In the genomic region with DNA sequence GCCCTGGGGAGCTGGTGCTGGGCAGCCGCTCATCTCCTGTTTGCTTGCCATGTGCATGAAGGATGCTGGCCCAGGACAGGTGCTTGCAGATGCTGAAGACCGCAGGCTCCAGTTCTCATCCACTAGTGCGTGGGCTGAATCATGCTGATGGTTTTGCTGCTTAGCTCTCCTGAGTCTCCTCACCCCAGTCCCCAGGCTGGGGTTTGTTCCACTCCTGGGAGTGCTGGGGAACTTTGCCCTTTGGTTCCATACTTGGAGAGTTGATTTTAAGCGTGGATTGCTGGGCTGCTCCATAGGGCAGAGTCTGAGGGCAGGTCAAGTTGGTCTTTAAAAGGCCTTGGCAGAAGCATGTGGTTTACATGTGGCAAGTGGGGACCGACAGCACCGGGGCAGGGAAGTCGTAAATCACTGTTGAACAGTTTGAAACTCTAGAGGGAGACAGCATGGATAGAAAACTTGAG, we compare ENCODE assay signal across 1 cellular context.
A peak's percentile ranks its signal among the peaks of the same experiment; 100 is the strongest.
TF ChIP-seq lines count a peak whose summit lies in the region.

No MANE protein-coding gene starts in this region.

TF ChIP-seq in K562, 482 proteins besides CTCF, POLR2A, EP300 and RAD21 (continued from another document and continues in another):
- TF ChIP-seq ZHX1 (conservative IDR thresholded peaks at IDR 0.05; ENCODE audit: low read length) (no peak), ZNF140 (CRISPR knock-in tag; IDR thresholded peaks at IDR 0.05) (no peak), OTX1 (CRISPR knock-in tag; IDR thresholded peaks at IDR 0.05) (0 out of 2 replicates have a peak, but pooled peaks have one; percentile 24), ZNF699 (CRISPR knock-in tag; IDR thresholded peaks at IDR 0.05; ENCODE audit: insufficient replicate concordance) (no peak), ZNF518B (CRISPR knock-in tag; IDR thresholded peaks at IDR 0.05) (no peak), ZNF282 (CRISPR knock-in tag; IDR thresholded peaks at IDR 0.05) (no peak), PTBP1 (IDR thresholded peaks at IDR 0.05; ENCODE audit: low read depth, low read length) (no peak), E4F1 (CRISPR knock-in tag; IDR thresholded peaks at IDR 0.05; ENCODE audit: borderline replicate concordance) (no peak), RERE (CRISPR knock-in tag; IDR thresholded peaks at IDR 0.05; ENCODE audit: borderline replicate concordance) (no peak), SIN3B (IDR thresholded peaks at IDR 0.05; ENCODE audit: low read depth) (no peak), MBD1 (CRISPR knock-in tag; IDR thresholded peaks at IDR 0.05) (no peak), SRSF9 (IDR thresholded peaks at IDR 0.05; ENCODE audit: borderline replicate concordance, low read depth, low read length) (no peak), BRF1 (IDR thresholded peaks at IDR 0.05; ENCODE audit: borderline replicate concordance, extremely low read depth, insufficient read length) (no peak), HDAC3 (IDR thresholded peaks at IDR 0.05; ENCODE audit: borderline replicate concordance, partially characterized antibody) (no peak), CBX2 (IDR thresholded peaks at IDR 0.05; ENCODE audit: insufficient read depth, low read length, poor library complexity, severe bottlenecking) (no peak), POLR2AphosphoS5 (IDR thresholded peaks at IDR 0.05; ENCODE audit: control insufficient read depth, insufficient read depth, low read depth, low read length) (0 out of 2 replicates have a peak, but pooled peaks have one; percentile 33), ZNF384 (IDR thresholded peaks at IDR 0.05; ENCODE audit: low read depth, low read length) (no peak), ELF2 (CRISPR knock-in tag; IDR thresholded peaks at IDR 0.05) (peak; percentile 64; the same call in 1 of the 2 replicates), ATF2 (CRISPR knock-in tag; IDR thresholded peaks at IDR 0.05) (no peak)
- TF ChIP-seq, protein P1, sequence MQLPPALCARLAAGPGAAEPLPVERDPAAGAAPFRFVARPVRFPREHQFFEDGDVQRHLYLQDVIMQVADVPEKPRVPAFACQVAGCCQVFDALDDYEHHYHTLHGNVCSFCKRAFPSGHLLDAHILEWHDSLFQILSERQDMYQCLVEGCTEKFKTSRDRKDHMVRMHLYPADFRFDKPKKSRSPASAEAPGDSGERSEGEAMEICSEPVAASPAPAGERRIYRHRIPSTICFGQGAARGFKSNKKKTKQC (CRISPR knock-in tag; IDR thresholded peaks at IDR 0.05): peak; percentile 91; the same call in 1 of the 2 replicates
- TF ChIP-seq, protein P2, sequence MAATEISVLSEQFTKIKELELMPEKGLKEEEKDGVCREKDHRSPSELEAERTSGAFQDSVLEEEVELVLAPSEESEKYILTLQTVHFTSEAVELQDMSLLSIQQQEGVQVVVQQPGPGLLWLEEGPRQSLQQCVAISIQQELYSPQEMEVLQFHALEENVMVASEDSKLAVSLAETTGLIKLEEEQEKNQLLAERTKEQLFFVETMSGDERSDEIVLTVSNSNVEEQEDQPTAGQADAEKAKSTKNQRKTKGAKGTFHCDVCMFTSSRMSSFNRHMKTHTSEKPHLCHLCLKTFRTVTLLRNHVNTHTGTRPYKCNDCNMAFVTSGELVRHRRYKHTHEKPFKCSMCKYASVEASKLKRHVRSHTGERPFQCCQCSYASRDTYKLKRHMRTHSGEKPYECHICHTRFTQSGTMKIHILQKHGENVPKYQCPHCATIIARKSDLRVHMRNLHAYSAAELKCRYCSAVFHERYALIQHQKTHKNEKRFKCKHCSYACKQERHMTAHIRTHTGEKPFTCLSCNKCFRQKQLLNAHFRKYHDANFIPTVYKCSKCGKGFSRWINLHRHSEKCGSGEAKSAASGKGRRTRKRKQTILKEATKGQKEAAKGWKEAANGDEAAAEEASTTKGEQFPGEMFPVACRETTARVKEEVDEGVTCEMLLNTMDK (IDR thresholded peaks at IDR 0.05; ENCODE audit: borderline replicate concordance, insufficient read depth, low read depth, low read length, poor library complexity, severe bottlenecking): no peak
- TF ChIP-seq, protein P3, sequence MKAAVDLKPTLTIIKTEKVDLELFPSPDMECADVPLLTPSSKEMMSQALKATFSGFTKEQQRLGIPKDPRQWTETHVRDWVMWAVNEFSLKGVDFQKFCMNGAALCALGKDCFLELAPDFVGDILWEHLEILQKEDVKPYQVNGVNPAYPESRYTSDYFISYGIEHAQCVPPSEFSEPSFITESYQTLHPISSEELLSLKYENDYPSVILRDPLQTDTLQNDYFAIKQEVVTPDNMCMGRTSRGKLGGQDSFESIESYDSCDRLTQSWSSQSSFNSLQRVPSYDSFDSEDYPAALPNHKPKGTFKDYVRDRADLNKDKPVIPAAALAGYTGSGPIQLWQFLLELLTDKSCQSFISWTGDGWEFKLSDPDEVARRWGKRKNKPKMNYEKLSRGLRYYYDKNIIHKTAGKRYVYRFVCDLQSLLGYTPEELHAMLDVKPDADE (conservative IDR thresholded peaks at IDR 0.05; ENCODE audit: control insufficient read depth, low read depth, low read length): no peak
- TF ChIP-seq, protein P4, sequence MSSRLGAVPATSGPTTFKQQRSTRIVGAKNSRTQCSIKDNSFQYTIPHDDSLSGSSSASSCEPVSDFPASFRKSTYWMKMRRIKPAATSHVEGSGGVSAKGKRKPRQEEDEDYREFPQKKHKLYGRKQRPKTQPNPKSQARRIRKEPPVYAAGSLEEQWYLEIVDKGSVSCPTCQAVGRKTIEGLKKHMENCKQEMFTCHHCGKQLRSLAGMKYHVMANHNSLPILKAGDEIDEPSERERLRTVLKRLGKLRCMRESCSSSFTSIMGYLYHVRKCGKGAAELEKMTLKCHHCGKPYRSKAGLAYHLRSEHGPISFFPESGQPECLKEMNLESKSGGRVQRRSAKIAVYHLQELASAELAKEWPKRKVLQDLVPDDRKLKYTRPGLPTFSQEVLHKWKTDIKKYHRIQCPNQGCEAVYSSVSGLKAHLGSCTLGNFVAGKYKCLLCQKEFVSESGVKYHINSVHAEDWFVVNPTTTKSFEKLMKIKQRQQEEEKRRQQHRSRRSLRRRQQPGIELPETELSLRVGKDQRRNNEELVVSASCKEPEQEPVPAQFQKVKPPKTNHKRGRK (tag; IDR thresholded peaks at IDR 0.05): no peak
